In the genomic region with DNA sequence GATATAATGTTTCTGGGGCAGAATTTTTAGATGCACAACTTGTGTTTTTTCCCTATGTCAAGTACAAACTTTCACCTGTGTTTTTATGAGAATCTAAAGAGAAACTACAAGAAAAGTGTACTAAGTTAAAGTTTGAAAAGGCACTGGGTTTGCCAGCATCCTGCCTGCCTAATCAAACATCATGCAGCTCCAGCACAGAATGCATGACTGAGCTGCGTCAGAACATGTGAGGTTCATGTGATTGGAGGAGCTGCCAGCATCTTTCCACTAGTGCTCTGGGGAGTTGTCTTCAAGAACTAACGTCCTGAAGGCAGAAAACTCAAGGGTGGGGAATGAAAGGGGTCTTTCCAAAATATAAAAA, we compare ENCODE assay signal across 8 cellular contexts. TPM values are rescaled to one million over a fixed set of nuclear protein-coding genes. Genes with fewer than 3 reads are reported as not detected.
DNase-seq lines count a peak whose midpoint lies in the region; ATAC-seq and TF ChIP-seq lines count a peak whose summit lies in the region.

No MANE protein-coding gene starts in this region.

- H3K27me3 Mint-ChIP-seq in CD8-positive, alpha-beta T cell (ENCODE audit: low read depth) = no peaks in the 10 kb centered on the region
- no peaks in the 10 kb centered on the region for H3K27me3 Mint-ChIP-seq in activated naive CD8-positive, alpha-beta T cell treated with anti-CD3 and anti-CD28 coated beads, Interleukin-2, amount 10 ng/mL, durations not matched to agents 7 days and 5 days
- H3K27me3 Mint-ChIP-seq in memory B cell = no peaks in the 10 kb centered on the region

- H3K4me1 Mint-ChIP-seq in CD8-positive, alpha-beta T cell (ENCODE audit: low read depth) = peaks cover 45% of the 10 kb centered on the region
- H3K4me1 Mint-ChIP-seq in activated naive CD8-positive, alpha-beta T cell treated with anti-CD3 and anti-CD28 coated beads, Interleukin-2, amount 10 ng/mL, durations not matched to agents 7 days and 5 days = peaks cover 18% of the 10 kb centered on the region
- peaks cover 32% of the 10 kb centered on the region for H3K4me1 Mint-ChIP-seq in memory B cell

- H3K9me3 ChIP-seq in CD8-positive, alpha-beta T cell (ENCODE audit: low read length) = no peaks in the 10 kb centered on the region

- peaks cover 31% of the 10 kb centered on the region for H3K4me1 ChIP-seq in CD8-positive, alpha-beta T cell (ENCODE audit: insufficient read depth, low read length)

- intact Hi-C loops in CD8-positive, alpha-beta T cell (cut with DNase I, micrococcal nuclease) = no loop called here

- no peaks in the 10 kb centered on the region for H3K9me3 Mint-ChIP-seq in CD8-positive, alpha-beta T cell
- peaks cover 1% of the 10 kb centered on the region for H3K9me3 Mint-ChIP-seq in activated naive CD8-positive, alpha-beta T cell treated with anti-CD3 and anti-CD28 coated beads, Interleukin-2, amount 10 ng/mL, durations not matched to agents 7 days and 5 days
- H3K9me3 Mint-ChIP-seq in memory B cell = no peaks in the 10 kb centered on the region

- POLR2A ChIA-PET in CD8-positive, alpha-beta T cell (lab: Charles Lee) = interaction anchor here (1.0 to 3.1 kb wide), 4 partner anchors 25 to 146 kb away, joined by 3 to 12 read pairs (median 8); partner anchors contain the start of genes CD274 and PLGRKT
- POLR2A ChIA-PET in activated naive CD8-positive, alpha-beta T cell treated with anti-CD3 and anti-CD28 coated beads, Interleukin-2, amount 10 ng/mL, durations not matched to agents 7 days and 5 days (lab: Charles Lee) = interaction anchor here (1.2 kb wide), 1 partner anchor 13 kb away, joined by 3 read pairs; no protein-coding TSS in a partner anchor

- in situ Hi-C loops in KBM-7 (cut with MboI; ENCODE audit: low pct_unique_long_range_greater_than_20kb, low sequenced_read_pairs) = loop anchor here (25.0 kb wide), 2 partner anchors 396 to 821 kb away; partner anchors contain the start of gene INSL6

- H3K4me3 ChIP-seq in CD8-positive, alpha-beta T cell (ENCODE audit: low read depth, low read length) = no peak overlapping the region

- no peak for TF ChIP-seq CTCF in CD8-positive, alpha-beta T cell (IDR thresholded peaks at IDR 0.05)

- no peak overlapping the region for H3K27ac ChIP-seq in CD8-positive, alpha-beta T cell (ENCODE audit: low read depth, low read length)

- H3K4me3 Mint-ChIP-seq in CD8-positive, alpha-beta T cell = no peak overlapping the region
- no peak overlapping the region for H3K4me3 Mint-ChIP-seq in activated naive CD8-positive, alpha-beta T cell treated with anti-CD3 and anti-CD28 coated beads, Interleukin-2, amount 10 ng/mL, durations not matched to agents 7 days and 5 days
- H3K4me3 Mint-ChIP-seq in memory B cell = peak overlapping the region; percentile 17

- peak in 4 of 7 experiments; percentile 4 to 57 (median 34) for DNase-seq in CD8-positive, alpha-beta T cell
- no peak for DNase-seq in activated naive CD8-positive, alpha-beta T cell treated with anti-CD3 and anti-CD28 coated beads, Interleukin-2, amount 10 ng/mL, durations not matched to agents 7 days and 5 days
- peak; percentile 27 to 46 for DNase-seq in memory B cell (ENCODE audit: low spot score in 2 of 2)
- no peak for DNase-seq in KBM-7
- no peak for DNase-seq in NOMO-1 treated with DMSO at 0.1 percent for 48 hours (lab: John Stamatoyannopoulos, UW; ENCODE audit: unreplicated experiment)
- DNase-seq in SK-N-DZ (ENCODE audit: low spot score) = no peak

- no peaks in the 10 kb centered on the region for H3K36me3 Mint-ChIP-seq in CD8-positive, alpha-beta T cell
- H3K36me3 Mint-ChIP-seq in activated naive CD8-positive, alpha-beta T cell treated with anti-CD3 and anti-CD28 coated beads, Interleukin-2, amount 10 ng/mL, durations not matched to agents 7 days and 5 days = peaks cover 10% of the 10 kb centered on the region
- peaks cover 11% of the 10 kb centered on the region for H3K36me3 Mint-ChIP-seq in memory B cell

- ATAC-seq in CD8-positive, alpha-beta T cell = peak; percentile 85
- ATAC-seq in GM19467 (IDR thresholded peaks at IDR 0.05; ENCODE audit: unreplicated experiment) (peak; percentile 67), HG03469 (IDR thresholded peaks at IDR 0.05; ENCODE audit: unreplicated experiment) (peak; percentile 34), memory B cell (ENCODE audit: low read depth) (peak; percentile 92)
- peak; percentile 74 for ATAC-seq in activated naive CD8-positive, alpha-beta T cell treated with anti-CD3 and anti-CD28 coated beads, Interleukin-2, amount 10 ng/mL, durations not matched to agents 7 days and 5 days (ENCODE audit: low read depth)

- no peaks in the 10 kb centered on the region for H3K27me3 ChIP-seq in CD8-positive, alpha-beta T cell (ENCODE audit: insufficient read depth, low read length)

- peak overlapping the region; percentile 46 for H3K27ac Mint-ChIP-seq in CD8-positive, alpha-beta T cell
- peak overlapping the region; percentile 10 for H3K27ac Mint-ChIP-seq in activated naive CD8-positive, alpha-beta T cell treated with anti-CD3 and anti-CD28 coated beads, Interleukin-2, amount 10 ng/mL, durations not matched to agents 7 days and 5 days
- H3K27ac Mint-ChIP-seq in memory B cell = peak overlapping the region; percentile 89

- no peaks in the 10 kb centered on the region for H3K36me3 ChIP-seq in CD8-positive, alpha-beta T cell (ENCODE audit: insufficient read depth, low read length)

- CTCF ChIA-PET in CD8-positive, alpha-beta T cell (lab: Charles Lee) = interaction anchor here (1.0 to 3.2 kb wide), 7 partner anchors 18 to 820 kb away, joined by 3 to 17 read pairs (median 4); partner anchors contain the start of gene CD274

RNA-seq across cellular contexts. Expression of gene RIC1, which starts 46.1 kb away (rescaled TPM):
- total RNA-seq in CD8-positive, alpha-beta T cell = 10 to 100 TPM; 17.0 to 17.4 TPM
- 10 to 100 TPM; 20.7 to 21.4 TPM for total RNA-seq in activated naive CD8-positive, alpha-beta T cell treated with anti-CD3 and anti-CD28 coated beads, Interleukin-2, amount 10 ng/mL, durations not matched to agents 7 days and 5 days
- polyA plus RNA-seq in SK-N-DZ (2014; cell fraction: cytosol; rRNA removed) = 7.2 and 12.7 TPM in 2 replicates
- polyA plus RNA-seq in SK-N-DZ (2014; cell fraction: nucleus; rRNA removed) = 10.6 and 29.7 TPM in 2 replicates

Comparison
In these comparisons a context has a peak if more than half of its experiments do, and no peak if none do; other contexts are left out.
1. ATAC-seq: peak in every context shown above with its lines; median percentile 92 in memory B cell; 85 in CD8-positive, alpha-beta T cell; 74 in activated naive CD8-positive, alpha-beta T cell treated with anti-CD3 and anti-CD28 coated beads, Interleukin-2, amount 10 ng/mL, durations not matched to agents 7 days and 5 days; 67 in GM19467; 34 in HG03469.
2. DNase-seq: peak in CD8-positive, alpha-beta T cell (4 of 7) and memory B cell (2 of 2); none in activated naive CD8-positive, alpha-beta T cell treated with anti-CD3 and anti-CD28 coated beads, Interleukin-2, amount 10 ng/mL, durations not matched to agents 7 days and 5 days (single experiment), KBM-7 (single experiment), NOMO-1 treated with DMSO at 0.1 percent for 48 hours (single experiment) and SK-N-DZ (single experiment).
3. H3K27ac Mint-ChIP-seq: peak in every context shown above with its lines; median percentile 89 in memory B cell; 46 in CD8-positive, alpha-beta T cell; 10 in activated naive CD8-positive, alpha-beta T cell treated with anti-CD3 and anti-CD28 coated beads, Interleukin-2, amount 10 ng/mL, durations not matched to agents 7 days and 5 days.